Comparison of ENCODE assay signal across 15 cellular contexts in genomic region chr4:83993774-83994173, GRCh38.
DNase-seq lines count a peak whose midpoint lies in the region; ATAC-seq, FAIRE-seq and TF ChIP-seq lines count a peak whose summit lies in the region.
"Had no signal": no experiment of that assay in that cellular context is flagged by ENCODE, and none has a peak within 500 bp of the region (broad histone marks: within the 10 kb centered on the region; RNA-seq: fewer than 3 reads in every experiment).

No MANE protein-coding gene starts in this region.

- in situ Hi-C loops in gastrocnemius medialis (cut with MboI; ENCODE audit: low sequenced_read_pairs in 4 of 4) = no loop called here

- FAIRE-seq in kidney (lab: Jason Lieb, UNC) = no peak
- FAIRE-seq: GM12892 had no signal

- H3K27ac ChIP-seq in WERI-Rb-1 (no peak overlapping the region), kidney (ENCODE audit: low read depth in 2 of 2, low read length in 2 of 2) (no peak overlapping the region), esophagus squamous epithelium (no peak overlapping the region), gastrocnemius medialis (no peak overlapping the region)
- H3K27ac ChIP-seq: stomach had no signal

- H3K27me3 ChIP-seq in GM06990 (replicated peaks; ENCODE audit: control insufficient read depth, insufficient read depth, low read length) (0 out of 2 replicates have a peak, but pooled peaks cover 1% of the 10 kb centered on the region), WERI-Rb-1 (ENCODE audit: insufficient read depth, low read depth, severe bottlenecking) (no peaks in the 10 kb centered on the region), esophagus squamous epithelium (no peaks in the 10 kb centered on the region), gastrocnemius medialis (no peaks in the 10 kb centered on the region)
- H3K27me3 ChIP-seq: stomach had no signal

- WGBS in esophagus squamous epithelium, 2 donors = 65 to 77% methylated on average over 6 to 7 of the region's 7 CpGs

- intact Hi-C loops in kidney (cut with DNase I) (no loop called here), esophagus squamous epithelium (cut with DNase I) (no loop called here), gastrocnemius medialis (cut with DNase I; ENCODE audit: low total_unique reads) (no loop called here)

- H3K9ac ChIP-seq in kidney (ENCODE audit: low read length in 2 of 2) = no peak overlapping the region

- peak; percentile 59 for ATAC-seq in HG03159 (IDR thresholded peaks at IDR 0.05; ENCODE audit: unreplicated experiment)
- ATAC-seq in gastrocnemius medialis = no peak

- TF ChIP-seq CTCF in GM06990 (IDR thresholded peaks at IDR 0.05; ENCODE audit: insufficient read depth, low read length, poor library complexity, severe bottlenecking) (peak; percentile 44), WERI-Rb-1 (IDR thresholded peaks at IDR 0.05; ENCODE audit: low read depth, low read length) (peak; percentile 32; the same call in 1 of the 2 replicates), kidney (IDR thresholded peaks at IDR 0.05; ENCODE audit: borderline replicate concordance, extremely low read depth, insufficient read depth) (no peak), esophagus squamous epithelium (IDR thresholded peaks at IDR 0.05) (no peak), gastrocnemius medialis (IDR thresholded peaks at IDR 0.05 in 4 of 5, conservative IDR thresholded peaks at IDR 0.05 in 1 of 5) (no peak)

- no peaks in the 10 kb centered on the region for H3K36me3 ChIP-seq in GM06990 (ENCODE audit: control insufficient read depth, insufficient read depth, low read length)
- no peaks in the 10 kb centered on the region for H3K36me3 ChIP-seq in WERI-Rb-1
- H3K36me3 ChIP-seq in kidney (ENCODE audit: control insufficient read depth in 1 of 2, insufficient read depth in 2 of 2, low read length in 2 of 2) = no peaks in the 10 kb centered on the region
- no peaks in the 10 kb centered on the region for H3K36me3 ChIP-seq in esophagus squamous epithelium
- no peaks in the 10 kb centered on the region for H3K36me3 ChIP-seq in gastrocnemius medialis
- H3K36me3 ChIP-seq: stomach had no signal

- H3K4me1 ChIP-seq in kidney (ENCODE audit: control insufficient read depth in 1 of 2, insufficient read depth in 1 of 2, low read depth in 1 of 2, low read length in 2 of 2) (no peaks in the 10 kb centered on the region), esophagus squamous epithelium (no peaks in the 10 kb centered on the region), gastrocnemius medialis (no peaks in the 10 kb centered on the region)
- H3K4me1 ChIP-seq: stomach had no signal

- H3K9me3 ChIP-seq in WERI-Rb-1 (ENCODE audit: severe bottlenecking) (no peaks in the 10 kb centered on the region), kidney (ENCODE audit: control insufficient read depth in 1 of 2, low read length in 2 of 2) (peaks cover 0 to 2% of the 10 kb centered on the region in 2 donors), esophagus squamous epithelium (no peaks in the 10 kb centered on the region), gastrocnemius medialis (no peaks in the 10 kb centered on the region)

- no peak for TF ChIP-seq POLR2A in esophagus squamous epithelium (IDR thresholded peaks at IDR 0.05)
- TF ChIP-seq POLR2A in gastrocnemius medialis (IDR thresholded peaks at IDR 0.05) = no peak

- DNase-seq in GM06990 (ENCODE audit: extremely low read depth, insufficient read length) (no peak), WERI-Rb-1 (peak; percentile 23), kidney (peak; percentile 29), 8988T (no peak), esophagus squamous epithelium (lab: John Stamatoyannopoulos, UW) (no peak), gastrocnemius medialis (no peak)
- DNase-seq: activated CD8-positive, alpha-beta memory T cell treated with anti-CD3 and anti-CD28 coated beads for 24 hours; activated naive CD4-positive, alpha-beta T cell treated with anti-CD3 and anti-CD28 coated beads, Interleukin-2, amount 50 U/mL, for 16 hours; CD8-positive, alpha-beta memory T cell; central memory CD4-positive, alpha-beta T cell; immature natural killer cell; NCI-H2171 treated with DMSO at 0.1 percent for 48 hours; stomach had no signal

- no peak overlapping the region for H3K4me3 ChIP-seq in GM06990 (replicated peaks; ENCODE audit: low read depth, low read length)
- H3K4me3 ChIP-seq in WERI-Rb-1 (ENCODE audit: low read depth, low read length) = no peak overlapping the region
- no peak overlapping the region for H3K4me3 ChIP-seq in kidney (ENCODE audit: low read length in 2 of 2)
- no peak overlapping the region for H3K4me3 ChIP-seq in esophagus squamous epithelium
- no peak overlapping the region for H3K4me3 ChIP-seq in gastrocnemius medialis
- H3K4me3 ChIP-seq: stomach had no signal

Comparison
In these comparisons a context has a peak if more than half of its experiments do, and no peak if none do; other contexts are left out.
1. DNase-seq: peak in WERI-Rb-1 (single experiment) and kidney (single experiment); none in GM06990 (single experiment), 8988T (single experiment), esophagus squamous epithelium (single experiment) and gastrocnemius medialis (0 of 2).
2. CTCF ChIP-seq: peak in GM06990 (single experiment) and WERI-Rb-1 (single experiment); none in kidney (single experiment), esophagus squamous epithelium (0 of 6) and gastrocnemius medialis (0 of 5).